14 cellular contexts compared by ENCODE assay signal in the genomic region with DNA sequence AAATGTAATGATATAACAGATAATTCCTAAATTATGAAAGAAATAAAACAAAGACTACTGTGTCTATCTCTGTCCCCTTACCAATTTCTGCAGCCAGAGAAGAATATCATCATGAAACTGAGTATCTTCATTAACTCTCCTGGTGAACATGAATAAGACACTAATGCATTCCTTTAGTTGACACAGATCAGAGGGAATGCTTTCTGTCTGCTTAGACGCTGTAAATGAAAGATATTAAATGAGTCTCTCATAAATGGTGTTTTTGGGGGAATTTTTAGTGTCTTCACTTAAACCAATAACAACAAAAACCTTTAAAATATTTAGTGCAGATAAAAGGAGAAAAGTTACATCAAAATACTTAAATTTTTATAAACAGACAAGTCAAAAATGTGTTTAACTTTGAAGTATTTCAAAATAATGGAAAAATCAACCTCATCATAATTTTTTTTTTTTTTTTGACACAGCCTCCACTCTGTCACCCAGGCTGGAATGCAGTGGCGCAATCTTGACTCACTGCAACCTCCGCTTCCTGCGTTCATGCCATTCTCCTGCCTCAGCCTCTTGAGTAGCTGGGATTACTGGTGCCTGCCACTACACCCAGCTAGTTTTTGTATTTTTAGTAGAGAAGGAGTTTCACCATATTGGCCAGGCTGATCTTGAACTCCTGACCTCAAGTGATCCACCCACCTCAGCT. TPM values are rescaled to one million over a fixed set of nuclear protein-coding genes. Genes with fewer than 3 reads are reported as not detected.
A peak's percentile ranks its signal among the peaks of the same experiment; 100 is the strongest.
DNase-seq lines count a peak whose midpoint lies in the region; ATAC-seq and TF ChIP-seq lines count a peak whose summit lies in the region.
"Had no signal": no experiment of that assay in that cellular context is flagged by ENCODE, and none has a peak within 500 bp of the region (broad histone marks: within the 10 kb centered on the region; RNA-seq: fewer than 3 reads in every experiment).

No MANE protein-coding gene starts in this region.

- no peaks in the 10 kb centered on the region for H3K27me3 ChIP-seq in SJSA1 (replicated peaks)
- H3K27me3 ChIP-seq: neutrophil had no signal

- H3K27ac ChIP-seq in SJSA1: peak overlapping the region; percentile 92
- H3K27ac ChIP-seq: KMS-11, neutrophil had no signal

- ATAC-seq in GM18870 (IDR thresholded peaks at IDR 0.05; ENCODE audit: unreplicated experiment): no peak
- no peak for ATAC-seq in HG02884 (IDR thresholded peaks at IDR 0.05; ENCODE audit: unreplicated experiment)
- ATAC-seq in GM18517 (IDR thresholded peaks at IDR 0.05; ENCODE audit: unreplicated experiment): no peak

- H3K9me3 ChIP-seq in SJSA1 (replicated peaks): no peaks in the 10 kb centered on the region; the same call in 1 of the 2 replicates
- H3K9me3 ChIP-seq: neutrophil had no signal

- H3K4me3 ChIP-seq in SJSA1: no peak overlapping the region

- CTCF ChIA-PET in HEK293T (lab: Yijun Ruan, JAX): no interaction called here

- DNase-seq in H4 (ENCODE audit: low spot score): peak; percentile 65
- peak; percentile 74 to 88 for DNase-seq in SJSA1 (ENCODE audit: low read depth in 1 of 2, low spot score in 2 of 2)
- peak; percentile 86 for DNase-seq in fibroblast of peridontal ligament (ENCODE audit: extremely low read depth)
- DNase-seq in pulmonary artery endothelial cell (ENCODE audit: low read depth, low spot score): peak; percentile 24
- DNase-seq in HEK293T (ENCODE audit: extremely low spot score): no peak
- DNase-seq: activated CD4-positive, alpha-beta memory T cell treated with anti-CD3 and anti-CD28 coated beads for 36 hours; DMS153; effector CD4-positive, alpha-beta T cell; stimulated activated CD4-positive, alpha-beta T cell treated with anti-CD3 and anti-CD28 coated beads, Interleukin-4, amount 100 ng/mL, for 4 hours had no signal

- POLR2A ChIA-PET in HEK293T (lab: Yijun Ruan, JAX): no interaction called here

- H3K36me3 ChIP-seq in SJSA1: peaks cover 85% of the 10 kb centered on the region

- peaks cover 47% of the 10 kb centered on the region for H3K4me1 ChIP-seq in SJSA1 (replicated peaks)

TF ChIP-seq in HEK293T, 16 proteins besides CTCF, POLR2A, EP300 and RAD21:
- TF ChIP-seq ZNF384 (IDR thresholded peaks at IDR 0.05): no peak
- TF ChIP-seq FOXA1 (IDR thresholded peaks at IDR 0.05): no peak
- no peak for TF ChIP-seq CTBP1 (IDR thresholded peaks at IDR 0.05; ENCODE audit: borderline replicate concordance)
- no peak for TF ChIP-seq FOXK2 (IDR thresholded peaks at IDR 0.05)

RNA-seq across cellular contexts. Expression of a gene that starts 16.0 kb away (rescaled TPM):
- total RNA-seq in H4 (2014; rRNA removed; shearing (Covaris generic)): 5.1 and 5.8 TPM in 2 replicates
- total RNA-seq in SJSA1 (2014; rRNA removed; shearing (Covaris generic)): 9.4 and 14.8 TPM in 2 replicates
- total RNA-seq in pulmonary artery endothelial cell: 11.5 and 27.7 TPM in 2 replicates
